ENCODE assay signal across 14 cellular contexts in the genomic region with DNA sequence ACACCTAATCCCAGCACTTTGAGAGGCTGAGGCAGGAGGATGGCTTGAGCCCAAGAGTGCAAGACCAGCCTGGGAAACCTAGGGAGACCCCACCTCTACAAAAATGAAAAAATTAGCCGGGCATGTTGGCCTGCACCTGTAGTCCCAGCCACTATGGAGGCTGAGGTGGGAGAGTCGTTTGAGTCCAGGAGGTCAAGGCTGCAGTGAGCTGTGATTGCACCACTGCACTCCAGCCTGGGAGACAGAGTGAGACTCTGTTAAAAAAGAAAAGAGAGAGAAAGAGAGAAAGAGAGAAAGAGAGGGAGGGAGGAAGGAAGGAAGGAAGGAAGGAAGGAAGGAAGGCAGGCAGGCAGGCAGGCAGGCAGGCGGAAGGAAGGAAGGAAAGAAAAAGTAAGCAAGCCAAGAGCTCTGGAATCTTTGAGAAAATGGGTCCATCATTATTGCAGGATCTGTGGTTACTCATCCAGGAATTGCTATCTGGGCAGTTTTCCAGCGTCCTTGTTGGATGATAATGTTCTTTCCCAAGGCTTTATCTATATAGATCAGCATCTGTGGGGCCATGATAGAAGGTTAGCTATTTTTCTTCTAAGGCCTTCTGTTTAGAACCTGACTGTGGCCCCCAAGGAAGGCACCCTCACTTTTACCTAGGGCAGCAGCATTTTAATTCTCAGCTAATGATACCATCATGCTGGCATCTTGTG.
DNase-seq lines count a peak whose midpoint lies in the region; ATAC-seq, FAIRE-seq and TF ChIP-seq lines count a peak whose summit lies in the region.
"Had no signal": no experiment of that assay in that cellular context is flagged by ENCODE, and none has a peak within 500 bp of the region (broad histone marks: within the 10 kb centered on the region; RNA-seq: fewer than 3 reads in every experiment).

No MANE protein-coding gene starts in this region.

- DNase-seq in BE2C (peak; percentile 57), LNCaP clone FGC (ENCODE audit: low read depth) (peak; percentile 11), bronchial epithelial cell (ENCODE audit: low read depth) (peak; percentile 27), GF-D8 (lab: John Stamatoyannopoulos, UW) (no peak), sciatic nerve (ENCODE audit: low spot score) (no peak)
- DNase-seq: activated CD4-positive, CD25-positive, alpha-beta regulatory T cell treated with anti-CD3 and anti-CD28 coated beads, Interleukin-2, amount 50 U/mL, for 72 hours; activated naive CD8-positive, alpha-beta T cell treated with anti-CD3 and anti-CD28 coated beads, Interleukin-2, amount 10 ng/mL, durations not matched to agents 7 days and 5 days; CD4-positive, alpha-beta memory T cell; NCI-H446 had no signal

- ATAC-seq in HG02588 (IDR thresholded peaks at IDR 0.05; ENCODE audit: unreplicated experiment) (no peak), sciatic nerve (no peak), GM21723 (IDR thresholded peaks at IDR 0.05; ENCODE audit: unreplicated experiment) (no peak)

- H3K27me3 ChIP-seq in BE2C (no peaks in the 10 kb centered on the region), bronchial epithelial cell (ENCODE audit: control insufficient read depth, insufficient read depth, low read length) (no peaks in the 10 kb centered on the region)

- no peaks in the 10 kb centered on the region for H3K9me3 Mint-ChIP-seq in nephron
- H3K9me3 Mint-ChIP-seq: activated naive CD8-positive, alpha-beta T cell treated with anti-CD3 and anti-CD28 coated beads, Interleukin-2, amount 10 ng/mL, durations not matched to agents 7 days and 5 days; stimulated activated naive CD8-positive, alpha-beta T cell treated with anti-CD3 and anti-CD28 coated beads, Interleukin-15, Interleukin-2, amounts not matched to agents 100 ng/mL and 50 ng/mL, for 24 hours; T-helper 1 cell treated with Interleukin-12 subunit alpha and Interleukin-12 subunit beta and Interleukin-4 antibody, amounts not matched to agents 30 μg/mL and 1 μg/mL, for 36 hours had no signal

- TF ChIP-seq CTCF in BE2C (IDR thresholded peaks at IDR 0.05; ENCODE audit: low read depth, low read length) (no peak), LNCaP clone FGC (IDR thresholded peaks at IDR 0.05; ENCODE audit: control insufficient read depth, extremely low read depth, insufficient read depth) (no peak), bronchial epithelial cell (IDR thresholded peaks at IDR 0.05; ENCODE audit: insufficient read depth, low read length, severe bottlenecking) (no peak), nephron (IDR thresholded peaks at IDR 0.05; ENCODE audit: unreplicated experiment in 3 of 3) (no peak)

- no peak for FAIRE-seq in bronchial epithelial cell (lab: Jason Lieb, UNC)

- intact Hi-C loops in sciatic nerve (cut with DNase I) = no loop called here

- peaks cover 11% of the 10 kb centered on the region for H3K4me1 ChIP-seq in BE2C

- H3K4me3 Mint-ChIP-seq in nephron = no peak overlapping the region
- H3K4me3 Mint-ChIP-seq: activated naive CD8-positive, alpha-beta T cell treated with anti-CD3 and anti-CD28 coated beads, Interleukin-2, amount 10 ng/mL, durations not matched to agents 7 days and 5 days; CD4-positive, alpha-beta memory T cell; stimulated activated naive CD8-positive, alpha-beta T cell treated with anti-CD3 and anti-CD28 coated beads, Interleukin-15, Interleukin-2, amounts not matched to agents 100 ng/mL and 50 ng/mL, for 24 hours; T-helper 1 cell treated with Interleukin-12 subunit alpha and Interleukin-12 subunit beta and Interleukin-4 antibody, amounts not matched to agents 30 μg/mL and 1 μg/mL, for 36 hours had no signal

- H3K36me3 Mint-ChIP-seq in nephron (ENCODE audit: low read depth) = no peaks in the 10 kb centered on the region
- H3K36me3 Mint-ChIP-seq: activated naive CD8-positive, alpha-beta T cell treated with anti-CD3 and anti-CD28 coated beads, Interleukin-2, amount 10 ng/mL, durations not matched to agents 7 days and 5 days; CD4-positive, alpha-beta memory T cell had no signal

- H3K4me1 Mint-ChIP-seq in nephron = peaks cover 19% of the 10 kb centered on the region
- H3K4me1 Mint-ChIP-seq: activated naive CD8-positive, alpha-beta T cell treated with anti-CD3 and anti-CD28 coated beads, Interleukin-2, amount 10 ng/mL, durations not matched to agents 7 days and 5 days; CD4-positive, alpha-beta memory T cell had no signal

- H3K9me3 ChIP-seq in BE2C = no peaks in the 10 kb centered on the region

- H3K27ac Mint-ChIP-seq in nephron = peak overlapping the region in 2 of 3 experiments; percentile 56 to 76
- H3K27ac Mint-ChIP-seq: activated naive CD8-positive, alpha-beta T cell treated with anti-CD3 and anti-CD28 coated beads, Interleukin-2, amount 10 ng/mL, durations not matched to agents 7 days and 5 days; CD4-positive, alpha-beta memory T cell; stimulated activated naive CD8-positive, alpha-beta T cell treated with anti-CD3 and anti-CD28 coated beads, Interleukin-15, Interleukin-2, amounts not matched to agents 100 ng/mL and 50 ng/mL, for 24 hours; T-helper 1 cell treated with Interleukin-12 subunit alpha and Interleukin-12 subunit beta and Interleukin-4 antibody, amounts not matched to agents 30 μg/mL and 1 μg/mL, for 36 hours had no signal

- no peaks in the 10 kb centered on the region for H3K36me3 ChIP-seq in BE2C
- no peaks in the 10 kb centered on the region for H3K36me3 ChIP-seq in bronchial epithelial cell (ENCODE audit: control insufficient read depth, insufficient read depth, low read length)

- H3K27me3 Mint-ChIP-seq in nephron (ENCODE audit: low read depth) = no peaks in the 10 kb centered on the region
- H3K27me3 Mint-ChIP-seq: activated naive CD8-positive, alpha-beta T cell treated with anti-CD3 and anti-CD28 coated beads, Interleukin-2, amount 10 ng/mL, durations not matched to agents 7 days and 5 days; CD4-positive, alpha-beta memory T cell; stimulated activated naive CD8-positive, alpha-beta T cell treated with anti-CD3 and anti-CD28 coated beads, Interleukin-15, Interleukin-2, amounts not matched to agents 100 ng/mL and 50 ng/mL, for 24 hours had no signal

- H3K4me3 ChIP-seq in BE2C (ENCODE audit: low read depth, low read length) (no peak overlapping the region), LNCaP clone FGC (ENCODE audit: low read depth, low read length) (no peak overlapping the region), bronchial epithelial cell (ENCODE audit: low read depth, low read length) (no peak overlapping the region)

Comparison
In these comparisons a context has a peak if more than half of its experiments do, and no peak if none do; other contexts are left out.
1. DNase-seq: peak in BE2C (single experiment), LNCaP clone FGC (single experiment) and bronchial epithelial cell (single experiment); none in GF-D8 (single experiment) and sciatic nerve (single experiment).